In the genomic region with DNA sequence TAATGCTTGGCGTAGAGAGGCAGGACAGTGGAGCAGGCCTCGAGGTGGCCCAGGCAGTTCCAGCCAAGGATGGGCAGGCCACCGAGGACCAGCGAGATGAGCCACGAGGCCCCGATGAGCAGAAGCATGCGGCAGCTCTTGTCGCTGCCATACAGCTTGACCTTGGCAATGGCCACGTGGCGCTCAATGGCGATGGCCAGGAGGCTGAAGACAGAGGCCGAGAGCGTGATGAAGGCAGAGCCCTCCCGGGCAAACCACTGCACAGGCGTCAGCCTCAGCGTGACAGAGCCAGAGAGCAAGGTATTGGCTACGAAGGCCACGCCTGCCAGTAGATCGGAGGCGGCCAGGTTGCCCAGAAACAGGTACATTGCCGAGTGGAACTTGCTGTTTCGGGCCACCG, we compare ENCODE assay signal across 15 cellular contexts. TPM values are rescaled to one million over a fixed set of nuclear protein-coding genes. Genes with fewer than 3 reads are reported as not detected.
A peak's percentile ranks its signal among the peaks of the same experiment; 100 is the strongest.
DNase-seq lines count a peak whose midpoint lies in the region; ATAC-seq and TF ChIP-seq lines count a peak whose summit lies in the region.
"Had no signal": no experiment of that assay in that cellular context is flagged by ENCODE, and none has a peak within 500 bp of the region (broad histone marks: within the 10 kb centered on the region; RNA-seq: fewer than 3 reads in every experiment).

No MANE protein-coding gene starts in this region.

- H3K14ac ChIP-seq in IMR-90 (replicated peaks; ENCODE audit: low read depth, low read length), result no peak overlapping the region

- H2AK9ac ChIP-seq in IMR-90 (replicated peaks; ENCODE audit: low read depth, low read length, poor library complexity), result no peak overlapping the region

- no peak overlapping the region for H2BK20ac ChIP-seq in IMR-90 (ENCODE audit: low read depth, low read length)

- peaks cover 16% of the 10 kb centered on the region for H3K4me1 Mint-ChIP-seq in T-helper 17 cell
- H3K4me1 Mint-ChIP-seq in nephron progenitor cell, result peaks cover 45% of the 10 kb centered on the region
- no peaks in the 10 kb centered on the region for H3K4me1 Mint-ChIP-seq in endodermal cell
- H3K4me1 Mint-ChIP-seq in endothelial cell (ENCODE audit: unreplicated experiment), result peaks cover 3% of the 10 kb centered on the region

- H3K4me1 ChIP-seq in IMR-90 (ENCODE audit: control insufficient read depth, insufficient read depth, low read length) (peaks cover 26% of the 10 kb centered on the region), endodermal cell (ENCODE audit: control insufficient read depth, insufficient read depth, low read length) (no peaks in the 10 kb centered on the region)
- H3K4me1 ChIP-seq: BE2C had no signal

- H3K18ac ChIP-seq in IMR-90 (ENCODE audit: low read depth, low read length), result no peak overlapping the region

- CTCF ChIA-PET in IMR-90 (lab: Yijun Ruan, JAX), result no interaction called here

- peaks cover 25% of the 10 kb centered on the region for H4K20me1 ChIP-seq in IMR-90 (ENCODE audit: insufficient read depth, low read length)

- no peak overlapping the region for H3K56ac ChIP-seq in IMR-90 (ENCODE audit: extremely low read depth, insufficient read depth, low read length)

- H3K9me3 ChIP-seq in IMR-90 (ENCODE audit: control insufficient read depth, insufficient read depth, low read length), result no peaks in the 10 kb centered on the region
- no peaks in the 10 kb centered on the region for H3K9me3 ChIP-seq in T-helper 17 cell (ENCODE audit: control insufficient read depth, low read length, poor library complexity, severe bottlenecking)
- H3K9me3 ChIP-seq in endodermal cell (ENCODE audit: control insufficient read depth, low read length), result no peaks in the 10 kb centered on the region
- H3K9me3 ChIP-seq: A549, BE2C had no signal

- H3K36me3 ChIP-seq in IMR-90 (ENCODE audit: control insufficient read depth, insufficient read depth, low read length), result peaks cover 38% of the 10 kb centered on the region
- H3K36me3 ChIP-seq in endodermal cell (ENCODE audit: control insufficient read depth, insufficient read depth, low read length), result no peaks in the 10 kb centered on the region
- H3K36me3 ChIP-seq: BE2C had no signal

- H3K27ac ChIP-seq in IMR-90 (ENCODE audit: insufficient read depth, low read length) (no peak overlapping the region), endodermal cell (ENCODE audit: low read depth, low read length) (no peak overlapping the region)
- H3K27ac ChIP-seq: A549, C4-2B, GM23248 had no signal

- POLR2A ChIA-PET in IMR-90 (lab: Charles Lee; ENCODE audit: unreplicated experiment), result no interaction called here

- peaks cover 22% of the 10 kb centered on the region for H3K9me1 ChIP-seq in IMR-90 (ENCODE audit: insufficient read depth, low read length)

- ATAC-seq in IMR-90 (ENCODE audit: low read depth), result no peak
- ATAC-seq in T-helper 17 cell, result no peak
- no peak for ATAC-seq in HG03159 (IDR thresholded peaks at IDR 0.05; ENCODE audit: unreplicated experiment)
- ATAC-seq: A549 had no signal

- H3K23ac ChIP-seq in IMR-90 (ENCODE audit: low read depth, low read length), result no peak overlapping the region

- no peak overlapping the region for H2BK120ac ChIP-seq in IMR-90 (ENCODE audit: low read depth, low read length)

- WGBS in IMR-90 (ENCODE audit: extremely low coverage in 2 of 2, insufficient read length in 1 of 2), 2 experiments, result 94% methylated on average over 14 of the region's 23 CpGs; no CpG with 5 or more reads in 1 of the 2 experiments
- 91 to 95% methylated on average over 23 of the region's 23 CpGs for WGBS in endodermal cell (ENCODE audit: insufficient coverage in 1 of 2, insufficient read length in 1 of 2), 2 experiments

- peak overlapping the region; percentile 38; the same call in 1 of the 2 replicates for H2AK5ac ChIP-seq in IMR-90 (ENCODE audit: low read depth, low read length)

- H2BK5ac ChIP-seq in IMR-90 (ENCODE audit: low read depth, low read length, poor library complexity, severe bottlenecking), result no peak overlapping the region

- no peak overlapping the region for H2BK15ac ChIP-seq in IMR-90 (ENCODE audit: low read depth, low read length)

- H2AFZ ChIP-seq in IMR-90 (replicated peaks; ENCODE audit: low read length, poor library complexity), result no peak overlapping the region
- H2AFZ ChIP-seq: GM23248 had no signal

- TF ChIP-seq POLR2A in IMR-90 (IDR thresholded peaks at IDR 0.05; ENCODE audit: low read depth, low read length), result no peak

- H4K8ac ChIP-seq in IMR-90 (ENCODE audit: low read depth in 2 of 2, low read length in 2 of 2), result no peak overlapping the region

- H3K27me3 Mint-ChIP-seq in T-helper 17 cell, result no peaks in the 10 kb centered on the region
- no peaks in the 10 kb centered on the region for H3K27me3 Mint-ChIP-seq in nephron progenitor cell (ENCODE audit: low read depth, poor library complexity)
- H3K27me3 Mint-ChIP-seq in endodermal cell (ENCODE audit: insufficient read depth), result no peaks in the 10 kb centered on the region
- peaks cover 4% of the 10 kb centered on the region for H3K27me3 Mint-ChIP-seq in endothelial cell (ENCODE audit: unreplicated experiment)
- H3K27me3 Mint-ChIP-seq: CD4-positive, alpha-beta memory T cell had no signal

- H4K5ac ChIP-seq in IMR-90 (ENCODE audit: low read depth, low read length), result no peak overlapping the region

- no peaks in the 10 kb centered on the region for H3K27me3 ChIP-seq in IMR-90 (ENCODE audit: control insufficient read depth, insufficient read depth, low read length)
- H3K27me3 ChIP-seq in endodermal cell (ENCODE audit: control insufficient read depth, insufficient read depth, low read length, poor library complexity, severe bottlenecking), result no peaks in the 10 kb centered on the region
- H3K27me3 ChIP-seq: BE2C had no signal

- H3K9me3 Mint-ChIP-seq in nephron progenitor cell, result no peaks in the 10 kb centered on the region
- no peaks in the 10 kb centered on the region for H3K9me3 Mint-ChIP-seq in endodermal cell
- no peaks in the 10 kb centered on the region for H3K9me3 Mint-ChIP-seq in endothelial cell (ENCODE audit: unreplicated experiment)
- H3K9me3 Mint-ChIP-seq: CD4-positive, alpha-beta memory T cell had no signal

- no TSS peak for BruUV-seq in IMR-90 (replicated peaks; lab: Mats Ljungman, UMichigan)

- TF ChIP-seq CTCF in GM13977 (IDR thresholded peaks at IDR 0.05; ENCODE audit: extremely low read depth, insufficient read depth, missing control alignments) (no peak), IMR-90 (conservative IDR thresholded peaks at IDR 0.05; ENCODE audit: low read depth, low read length) (no peak), nephron progenitor cell (IDR thresholded peaks at IDR 0.05) (no peak), endodermal cell (conservative IDR thresholded peaks at IDR 0.05) (no peak), endothelial cell (IDR thresholded peaks at IDR 0.05; ENCODE audit: unreplicated experiment) (no peak)

- no peak overlapping the region for H4K91ac ChIP-seq in IMR-90 (ENCODE audit: insufficient read depth, low read depth, low read length)

- dilution Hi-C loops in IMR-90 (cut with HindIII; ENCODE audit: low sequenced_read_pairs, unreplicated experiment), result no loop called here

- peak; percentile 1 for DNase-seq in GM13977 (ENCODE audit: low spot score)
- DNase-seq in IMR-90, result no peak
- no peak for DNase-seq in T-helper 17 cell
- DNase-seq in nephron progenitor cell, result no peak
- no peak for DNase-seq in endodermal cell
- DNase-seq in activated T-cell treated with anti-CD3 and anti-CD28 coated beads for 4 hours, result no peak
- DNase-seq in endothelial cell (ENCODE audit: low spot score), result no peak
- DNase-seq: BE2C; CD4-positive, alpha-beta memory T cell; DMS79; EL; GM23248 had no signal

- H3K27ac Mint-ChIP-seq in T-helper 17 cell, result peak overlapping the region; percentile 61
- H3K27ac Mint-ChIP-seq in nephron progenitor cell, result peak overlapping the region; percentile 96
- H3K27ac Mint-ChIP-seq in endodermal cell, result no peak overlapping the region
- H3K27ac Mint-ChIP-seq in endothelial cell (ENCODE audit: unreplicated experiment), result no peak overlapping the region

- H3K4me3 ChIP-seq in IMR-90 (ENCODE audit: insufficient read depth, low read depth, low read length) (no peak overlapping the region), endodermal cell (ENCODE audit: low read length) (no peak overlapping the region)
- H3K4me3 ChIP-seq: A549, GM23248 had no signal

- no peak overlapping the region for H3K4me2 ChIP-seq in IMR-90 (ENCODE audit: low read depth, low read length)
- H3K4me2 ChIP-seq: A549 had no signal

- no peak overlapping the region for H3K4me3 Mint-ChIP-seq in T-helper 17 cell
- H3K4me3 Mint-ChIP-seq in nephron progenitor cell, result no peak overlapping the region
- H3K4me3 Mint-ChIP-seq in endodermal cell, result no peak overlapping the region
- H3K4me3 Mint-ChIP-seq in endothelial cell (ENCODE audit: unreplicated experiment), result no peak overlapping the region
- H3K4me3 Mint-ChIP-seq: CD4-positive, alpha-beta memory T cell had no signal

- intact Hi-C loops in IMR-90 (cut with micrococcal nuclease), result no loop called here

- H3K9ac ChIP-seq in IMR-90 (ENCODE audit: low read depth, low read length) (no peak overlapping the region), endodermal cell (ENCODE audit: extremely low read depth, low read length, poor library complexity, severe bottlenecking) (no peak overlapping the region)
- H3K9ac ChIP-seq: GM23248 had no signal

- peaks cover 21 to 85% of the 10 kb centered on the region in 2 experiments; a peak in 3 of 4 replicates for H3K79me1 ChIP-seq in IMR-90 (ENCODE audit: low read depth in 1 of 2, low read length in 2 of 2)

- in situ Hi-C loops in GM13977 (cut with MboI; ENCODE audit: low pct_unique_long_range_greater_than_20kb, low sequenced_read_pairs, unreplicated experiment), result no loop called here
- in situ Hi-C loops in IMR-90 (cut with MboI; ENCODE audit: low sequenced_read_pairs), result no loop called here

- no peak for TF ChIP-seq RAD21 in IMR-90 (IDR thresholded peaks at IDR 0.05; ENCODE audit: low read length)

- H3K4ac ChIP-seq in IMR-90 (ENCODE audit: low read depth, low read length), result no peak overlapping the region

- H3K36me3 Mint-ChIP-seq in T-helper 17 cell (ENCODE audit: low read depth) (peaks cover 7% of the 10 kb centered on the region), nephron progenitor cell (ENCODE audit: low read depth) (peaks cover 12% of the 10 kb centered on the region), endodermal cell (ENCODE audit: low read depth) (peaks cover 10% of the 10 kb centered on the region), endothelial cell (ENCODE audit: low read depth, unreplicated experiment) (peaks cover 9% of the 10 kb centered on the region)

RNA-seq across cellular contexts. Expression of a gene that starts 6.8 kb away (rescaled TPM):
- total RNA-seq in IMR-90 (2012; rRNA removed), result 14.0 and 16.7 TPM in 2 replicates
- 15.0 and 16.1 TPM in 2 replicates for polyA plus RNA-seq in IMR-90 (2012; rRNA removed)
- polyA plus RNA-seq in IMR-90 (2012; cell fraction: cytosol; rRNA removed), result 9.2 and 22.6 TPM in 2 replicates
- 14.1 and 14.9 TPM in 2 replicates for polyA plus RNA-seq in IMR-90 (2012; cell fraction: nucleus; rRNA removed; ENCODE audit: low replicate concordance)
- total RNA-seq in T-helper 17 cell, result 10 to 100 TPM; 14.2 to 18.1 TPM
- 10 to 100 TPM; 11.0 to 16.4 TPM for total RNA-seq in endodermal cell
- 7.6 TPM for polyA plus RNA-seq in endodermal cell (2013, experiment 1 of 2)
- polyA plus RNA-seq in endodermal cell (2013, experiment 2 of 2), result 8.8 TPM
- 9.3 TPM for total RNA-seq in endothelial cell (ENCODE audit: unreplicated experiment)

RNA-seq across cellular contexts. Expression of a gene that starts 27.7 kb away (rescaled TPM):
- total RNA-seq in IMR-90 (2012; rRNA removed) (32.8 and 36.4 TPM in 2 replicates), T-helper 17 cell (10 to 100 TPM; 33.8 to 44.2 TPM), endodermal cell (10 to 100 TPM; 66.0 to 69.2 TPM), endothelial cell (ENCODE audit: unreplicated experiment) (51.3 TPM)
- 108 and 123 TPM in 2 replicates for polyA plus RNA-seq in IMR-90 (2012; rRNA removed)
- polyA plus RNA-seq in IMR-90 (2012; cell fraction: cytosol; rRNA removed), result 136 and 153 TPM in 2 replicates
- polyA plus RNA-seq in IMR-90 (2012; cell fraction: nucleus; rRNA removed; ENCODE audit: low replicate concordance), result 66.4 and 160 TPM in 2 replicates
- polyA plus RNA-seq in endodermal cell (2013, experiment 1 of 2), result 53.3 TPM
- polyA plus RNA-seq in endodermal cell (2013, experiment 2 of 2), result 51.8 TPM

RNA-seq across cellular contexts. Expression of a gene that starts 29.6 kb away (rescaled TPM):
- total RNA-seq in IMR-90 (2012; rRNA removed), result 26.2 and 40.3 TPM in 2 replicates
- polyA plus RNA-seq in IMR-90 (2012; rRNA removed), result 83.6 and 88.1 TPM in 2 replicates
- polyA plus RNA-seq in IMR-90 (2012; cell fraction: cytosol; rRNA removed), result 36.6 and 47.1 TPM in 2 replicates
- polyA plus RNA-seq in IMR-90 (2012; cell fraction: nucleus; rRNA removed; ENCODE audit: low replicate concordance), result 214 and 325 TPM in 2 replicates
- total RNA-seq in T-helper 17 cell, result 100 to 1,000 TPM; 204 to 229 TPM
- 100 to 1,000 TPM; 163 to 189 TPM for total RNA-seq in endodermal cell
- 136 TPM for polyA plus RNA-seq in endodermal cell (2013, experiment 1 of 2)
- polyA plus RNA-seq in endodermal cell (2013, experiment 2 of 2), result 125 TPM
- 119 TPM for total RNA-seq in endothelial cell (ENCODE audit: unreplicated experiment)

RNA-seq across cellular contexts. Expression of a gene that starts 46.6 kb away (rescaled TPM):
- total RNA-seq in IMR-90 (2012; rRNA removed) (6.9 and 10.6 TPM in 2 replicates), T-helper 17 cell (10 to 100 TPM; 18.7 to 28.1 TPM), endodermal cell (1 to 10 TPM; 1.7 to 5.2 TPM), endothelial cell (ENCODE audit: unreplicated experiment) (7.2 TPM)
- 18.3 and 19.1 TPM in 2 replicates for polyA plus RNA-seq in IMR-90 (2012; rRNA removed)
- polyA plus RNA-seq in IMR-90 (2012; cell fraction: cytosol; rRNA removed), result 11.0 and 21.7 TPM in 2 replicates
- 16.7 and 18.8 TPM in 2 replicates for polyA plus RNA-seq in IMR-90 (2012; cell fraction: nucleus; rRNA removed; ENCODE audit: low replicate concordance)
- 1.3 TPM for polyA plus RNA-seq in endodermal cell (2013, experiment 1 of 2)
- polyA plus RNA-seq in endodermal cell (2013, experiment 2 of 2), result 2.1 TPM

Comparison
In these comparisons a context has a peak if more than half of its experiments do, and no peak if none do; other contexts are left out.
1. H3K27ac Mint-ChIP-seq: peak in T-helper 17 cell (single experiment) and nephron progenitor cell (single experiment); none in endodermal cell (single experiment) and endothelial cell (single experiment).